ENCODE assay signal across 7 cellular contexts in genomic region chr10:67966035-67966434, GRCh38.
DNase-seq lines count a peak whose midpoint lies in the region; ATAC-seq and TF ChIP-seq lines count a peak whose summit lies in the region.
"Not testable (repeated sequence)": the region's sequence is repeated elsewhere in the genome, so short reads cannot be mapped to it uniquely, and the experiment has no call there.

No MANE protein-coding gene starts in this region.

- H3K4me1 Mint-ChIP-seq in MCF 10A (ENCODE audit: insufficient read depth, unreplicated experiment) = not testable (repeated sequence)

- H3K4me3 Mint-ChIP-seq in MCF 10A (ENCODE audit: unreplicated experiment) = not testable (repeated sequence)

- H3K27me3 Mint-ChIP-seq in MCF 10A (ENCODE audit: insufficient read depth, unreplicated experiment) = not testable (repeated sequence)

- CTCF ChIA-PET in MCF 10A (lab: Yijun Ruan, JAX) = not testable (repeated sequence)

- H4K91ac ChIP-seq in trophoblast cell (ENCODE audit: low read depth, low read length) = not testable (repeated sequence)

- H3K27me3 ChIP-seq in adipocyte (replicated peaks; ENCODE audit: control insufficient read depth, insufficient read depth, low read length); left lung; trophoblast cell (ENCODE audit: insufficient read depth, low read length); upper lobe of right lung: not testable (repeated sequence)

- not testable (repeated sequence) for H3K27ac ChIP-seq in left lung; trophoblast cell (ENCODE audit: low read depth, low read length); upper lobe of right lung

- not testable (repeated sequence) for H4K8ac ChIP-seq in trophoblast cell (ENCODE audit: low read depth, low read length)

- peaks cover 77% of the 10 kb centered on the region for H3K36me3 Mint-ChIP-seq in MCF 10A (ENCODE audit: insufficient read depth, unreplicated experiment)

- not testable (repeated sequence) for H3K23ac ChIP-seq in trophoblast cell (ENCODE audit: low read length)

- not testable (repeated sequence) for H2AK5ac ChIP-seq in trophoblast cell (ENCODE audit: low read length)

- H3K18ac ChIP-seq in trophoblast cell (ENCODE audit: low read length) = not testable (repeated sequence)

- not testable (repeated sequence) for H3K79me2 ChIP-seq in trophoblast cell (ENCODE audit: control insufficient read depth, insufficient read depth, low read length, poor library complexity)

- TF ChIP-seq CTCF in MCF 10A (IDR thresholded peaks at IDR 0.05; ENCODE audit: unreplicated experiment); epithelial cell of esophagus (IDR thresholded peaks at IDR 0.05; ENCODE audit: insufficient read depth, low read depth, low read length, missing control alignments); left lung (IDR thresholded peaks at IDR 0.05); upper lobe of right lung (IDR thresholded peaks at IDR 0.05): not testable (repeated sequence)

- POLR2A ChIA-PET in MCF 10A (lab: Yijun Ruan, JAX) = interaction anchor here (0.7 to 1.0 kb wide), 2 partner anchors 82 to 170 kb away, joined by 3 to 4 read pairs; no protein-coding TSS in a partner anchor

- peaks cover 12% of the 10 kb centered on the region for H3K9me3 ChIP-seq in adipocyte (ENCODE audit: control insufficient read depth, low read length)
- H3K9me3 ChIP-seq in left lung; trophoblast cell (ENCODE audit: insufficient read depth, low read depth, low read length); upper lobe of right lung: not testable (repeated sequence)

- H3K4me1 ChIP-seq in adipocyte (ENCODE audit: control insufficient read depth, insufficient read depth, low read length); left lung; trophoblast cell (ENCODE audit: control insufficient read depth in 1 of 2, insufficient read depth in 2 of 2, low read length in 2 of 2); upper lobe of right lung: not testable (repeated sequence)

- intact Hi-C loops in MCF 10A (cut with micrococcal nuclease); left lung (cut with DNase I); upper lobe of right lung (cut with DNase I): not testable (repeated sequence)

- H3K27ac Mint-ChIP-seq in MCF 10A (ENCODE audit: low read depth, unreplicated experiment) = peak overlapping the region; percentile 31

- DNase-seq in adipocyte (ENCODE audit: low read depth) = peak; percentile 7
- DNase-seq in MCF 10A (ENCODE audit: unreplicated experiment) = peak; percentile 77
- DNase-seq in epithelial cell of esophagus (ENCODE audit: low read depth) = peak; percentile 73
- DNase-seq in left lung, upper lobe of right lung: not testable (repeated sequence)
- peak; percentile 64 to 78 for DNase-seq in trophoblast cell

- not testable (repeated sequence) for H3K79me1 ChIP-seq in trophoblast cell (ENCODE audit: low read length)

- not testable (repeated sequence) for H3K4me2 ChIP-seq in trophoblast cell (ENCODE audit: low read length)

- H2BK5ac ChIP-seq in trophoblast cell (ENCODE audit: low read depth, low read length, poor library complexity) = not testable (repeated sequence)

- not testable (repeated sequence) for H3K4me3 ChIP-seq in adipocyte (ENCODE audit: low read length); epithelial cell of esophagus (ENCODE audit: low read length); left lung; trophoblast cell (ENCODE audit: low read depth, low read length); upper lobe of right lung

- ATAC-seq in esophagus mucosa (peak; percentile 55), left lung (peak; percentile 66), upper lobe of right lung (peak; percentile 60)

- not testable (repeated sequence) for BruUV-seq in MCF 10A (replicated peaks; lab: Mats Ljungman, UMichigan)

- H2BK120ac ChIP-seq in trophoblast cell (ENCODE audit: insufficient read depth, low read length, poor library complexity) = not testable (repeated sequence)

- H3K9me3 Mint-ChIP-seq in MCF 10A (ENCODE audit: unreplicated experiment) = not testable (repeated sequence)

- H3K36me3 ChIP-seq in adipocyte (ENCODE audit: control insufficient read depth, insufficient read depth, low read length, severe bottlenecking) = peaks cover 75% of the 10 kb centered on the region
- H3K36me3 ChIP-seq in left lung = peaks cover 0 to 57% of the 10 kb centered on the region in 2 donors
- not testable (repeated sequence) for H3K36me3 ChIP-seq in trophoblast cell (ENCODE audit: control insufficient read depth in 1 of 2, insufficient read depth in 2 of 2, low read length in 2 of 2)
- peaks cover 17% of the 10 kb centered on the region for H3K36me3 ChIP-seq in upper lobe of right lung

- not testable (repeated sequence) for H3K14ac ChIP-seq in trophoblast cell (ENCODE audit: low read length)

- no CpG with 5 or more reads among the region's 4 CpGs for WGBS in trophoblast cell (ENCODE audit: extremely low coverage, insufficient coverage, insufficient read length)

- not testable (repeated sequence) for H4K12ac ChIP-seq in trophoblast cell (ENCODE audit: low read depth, low read length)

- not testable (repeated sequence) for H2AFZ ChIP-seq in trophoblast cell (ENCODE audit: insufficient read depth, low read length, poor library complexity)

- not testable (repeated sequence) for H3K4ac ChIP-seq in trophoblast cell (ENCODE audit: low read depth, low read length)

- not testable (repeated sequence) for H3K9ac ChIP-seq in adipocyte (ENCODE audit: low read length); trophoblast cell (ENCODE audit: low read length)

- H2BK12ac ChIP-seq in trophoblast cell (ENCODE audit: low read length) = not testable (repeated sequence)
